Comparison of ENCODE assay signal across 13 cellular contexts in the genomic region with DNA sequence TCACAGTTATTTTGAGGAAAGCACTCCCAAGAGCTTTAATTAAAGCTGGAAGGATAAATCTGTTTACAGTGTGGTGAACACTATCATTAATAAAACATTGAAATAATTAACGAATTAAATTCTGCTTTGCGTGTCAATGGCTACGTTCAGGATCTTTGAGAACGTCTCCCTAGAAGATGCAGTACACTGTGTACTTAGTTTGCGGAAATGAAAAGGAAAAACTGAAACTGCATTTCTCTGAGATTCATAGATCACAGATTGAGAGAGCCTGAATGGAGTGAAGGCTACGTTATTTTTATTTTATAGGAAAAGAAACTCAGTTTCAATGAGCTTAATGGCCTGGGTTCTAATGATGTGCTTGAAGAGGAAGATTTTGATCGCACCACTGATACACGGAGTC.
DNase-seq lines count a peak whose midpoint lies in the region; ATAC-seq and TF ChIP-seq lines count a peak whose summit lies in the region.
"Had no signal": no experiment of that assay in that cellular context is flagged by ENCODE, and none has a peak within 500 bp of the region (broad histone marks: within the 10 kb centered on the region; RNA-seq: fewer than 3 reads in every experiment).

No MANE protein-coding gene starts in this region.

- H3K27me3 Mint-ChIP-seq in activated T-cell treated with anti-CD3 and anti-CD28 coated beads, Interleukin-2, amount 50 U/mL, for 4 hours (ENCODE audit: low read depth) = peaks cover 2% of the 10 kb centered on the region
- no peaks in the 10 kb centered on the region for H3K27me3 Mint-ChIP-seq in stimulated activated naive CD8-positive, alpha-beta T cell treated with anti-CD3 and anti-CD28 coated beads, Interleukin-15, amount 100 ng/mL, for 72 hours

- no peak for DNase-seq in activated T-cell treated with anti-CD3 and anti-CD28 coated beads, Interleukin-2, amount 50 U/mL, for 4 hours
- no peak for DNase-seq in activated T-cell treated with anti-CD3 and anti-CD28 coated beads, Interleukin-2, amount 50 U/mL, for 1 hour
- no peak for DNase-seq in SJSA1 (ENCODE audit: low read depth in 1 of 2, low spot score in 2 of 2)
- DNase-seq in esophagus muscularis mucosa (ENCODE audit: extremely low spot score) = no peak
- DNase-seq in stimulated activated naive CD8-positive, alpha-beta T cell treated with anti-CD3 and anti-CD28 coated beads, Interleukin-15, amount 100 ng/mL, for 72 hours = no peak
- no peak for DNase-seq in sciatic nerve (ENCODE audit: low spot score)
- DNase-seq in omental fat pad (ENCODE audit: low spot score) = no peak
- DNase-seq in NCI-H446 (lab: John Stamatoyannopoulos, UW) = no peak
- DNase-seq: NCI-H187; NK-92 treated with Interleukin-12 subunit alpha and Interleukin-12 subunit beta, amount 100 ng/mL, for 24 hours; T-helper 9 cell had no signal

- TF ChIP-seq POLR2A in esophagus muscularis mucosa (IDR thresholded peaks at IDR 0.05; ENCODE audit: low read depth) = no peak

- H3K27me3 ChIP-seq in SJSA1 (replicated peaks) (no peaks in the 10 kb centered on the region), esophagus muscularis mucosa (no peaks in the 10 kb centered on the region)

- peaks cover 72% of the 10 kb centered on the region for H3K4me1 Mint-ChIP-seq in activated T-cell treated with anti-CD3 and anti-CD28 coated beads, Interleukin-2, amount 50 U/mL, for 4 hours (ENCODE audit: low read depth)
- H3K4me1 Mint-ChIP-seq in stimulated activated naive CD8-positive, alpha-beta T cell treated with anti-CD3 and anti-CD28 coated beads, Interleukin-15, amount 100 ng/mL, for 72 hours = peaks cover 82% of the 10 kb centered on the region

- H3K9me3 Mint-ChIP-seq in activated T-cell treated with anti-CD3 and anti-CD28 coated beads, Interleukin-2, amount 50 U/mL, for 4 hours = peaks cover 3% of the 10 kb centered on the region
- peaks cover 14 to 17% of the 10 kb centered on the region in 2 donors for H3K9me3 Mint-ChIP-seq in stimulated activated naive CD8-positive, alpha-beta T cell treated with anti-CD3 and anti-CD28 coated beads, Interleukin-15, amount 100 ng/mL, for 72 hours

- H3K36me3 ChIP-seq in SJSA1 = peaks cover 77% of the 10 kb centered on the region
- peaks cover 11 to 55% (median 40%) of the 10 kb centered on the region in 4 donors for H3K36me3 ChIP-seq in esophagus muscularis mucosa

- intact Hi-C loops in esophagus muscularis mucosa (cut with DNase I) = no loop called here
- intact Hi-C loops in sciatic nerve (cut with DNase I) = no loop called here

- H3K36me3 Mint-ChIP-seq in activated T-cell treated with anti-CD3 and anti-CD28 coated beads, Interleukin-2, amount 50 U/mL, for 4 hours (ENCODE audit: insufficient read depth) = no peaks in the 10 kb centered on the region
- H3K36me3 Mint-ChIP-seq: activated CD8-positive, alpha-beta memory T cell treated with anti-CD3 and anti-CD28 coated beads, Interleukin-2, amount 10 ng/mL, durations not matched to agents 7 days and 5 days had no signal

- WGBS in esophagus muscularis mucosa = 76% methylated on average over 8 of the region's 8 CpGs

- H3K27ac Mint-ChIP-seq in stimulated activated naive CD8-positive, alpha-beta T cell treated with anti-CD3 and anti-CD28 coated beads, Interleukin-15, amount 100 ng/mL, for 72 hours = peak overlapping the region in 1 of 2 donors; percentile 34

- TF ChIP-seq EP300 in esophagus muscularis mucosa (IDR thresholded peaks at IDR 0.05) = no peak

- peaks cover 68% of the 10 kb centered on the region for H3K4me1 ChIP-seq in SJSA1 (replicated peaks)
- peaks cover 0 to 31% (median 5%) of the 10 kb centered on the region in 4 donors for H3K4me1 ChIP-seq in esophagus muscularis mucosa

- H3K9me3 ChIP-seq in SJSA1 (replicated peaks) (no peaks in the 10 kb centered on the region), esophagus muscularis mucosa (no peaks in the 10 kb centered on the region)

- TF ChIP-seq CTCF in esophagus muscularis mucosa (IDR thresholded peaks at IDR 0.05) (no peak), omental fat pad (IDR thresholded peaks at IDR 0.05) (no peak)

- H3K27ac ChIP-seq in SJSA1 (peak overlapping the region; percentile 38), esophagus muscularis mucosa (replicated peaks in 1 of 4) (peak overlapping the region; percentile 22 to 50 (median 48))

- no peak overlapping the region for H3K4me3 ChIP-seq in SJSA1
- no peak overlapping the region for H3K4me3 ChIP-seq in esophagus muscularis mucosa
- H3K4me3 ChIP-seq: skin epidermis had no signal

- H3K4me3 Mint-ChIP-seq in activated T-cell treated with anti-CD3 and anti-CD28 coated beads, Interleukin-2, amount 50 U/mL, for 4 hours = peak overlapping the region; percentile 33
- peak overlapping the region; percentile 45 to 52 for H3K4me3 Mint-ChIP-seq in stimulated activated naive CD8-positive, alpha-beta T cell treated with anti-CD3 and anti-CD28 coated beads, Interleukin-15, amount 100 ng/mL, for 72 hours
- H3K4me3 Mint-ChIP-seq: activated CD8-positive, alpha-beta memory T cell treated with anti-CD3 and anti-CD28 coated beads, Interleukin-2, amount 10 ng/mL, durations not matched to agents 7 days and 5 days had no signal

- ATAC-seq in activated T-cell treated with anti-CD3 and anti-CD28 coated beads, Interleukin-2, amount 50 U/mL, for 4 hours = no peak
- no peak for ATAC-seq in stimulated activated naive CD8-positive, alpha-beta T cell treated with anti-CD3 and anti-CD28 coated beads, Interleukin-15, amount 100 ng/mL, for 72 hours
- ATAC-seq in sciatic nerve (no peak), omental fat pad (ENCODE audit: low FRiP score) (no peak)
